10 cellular contexts compared by ENCODE assay signal in the genomic region with DNA sequence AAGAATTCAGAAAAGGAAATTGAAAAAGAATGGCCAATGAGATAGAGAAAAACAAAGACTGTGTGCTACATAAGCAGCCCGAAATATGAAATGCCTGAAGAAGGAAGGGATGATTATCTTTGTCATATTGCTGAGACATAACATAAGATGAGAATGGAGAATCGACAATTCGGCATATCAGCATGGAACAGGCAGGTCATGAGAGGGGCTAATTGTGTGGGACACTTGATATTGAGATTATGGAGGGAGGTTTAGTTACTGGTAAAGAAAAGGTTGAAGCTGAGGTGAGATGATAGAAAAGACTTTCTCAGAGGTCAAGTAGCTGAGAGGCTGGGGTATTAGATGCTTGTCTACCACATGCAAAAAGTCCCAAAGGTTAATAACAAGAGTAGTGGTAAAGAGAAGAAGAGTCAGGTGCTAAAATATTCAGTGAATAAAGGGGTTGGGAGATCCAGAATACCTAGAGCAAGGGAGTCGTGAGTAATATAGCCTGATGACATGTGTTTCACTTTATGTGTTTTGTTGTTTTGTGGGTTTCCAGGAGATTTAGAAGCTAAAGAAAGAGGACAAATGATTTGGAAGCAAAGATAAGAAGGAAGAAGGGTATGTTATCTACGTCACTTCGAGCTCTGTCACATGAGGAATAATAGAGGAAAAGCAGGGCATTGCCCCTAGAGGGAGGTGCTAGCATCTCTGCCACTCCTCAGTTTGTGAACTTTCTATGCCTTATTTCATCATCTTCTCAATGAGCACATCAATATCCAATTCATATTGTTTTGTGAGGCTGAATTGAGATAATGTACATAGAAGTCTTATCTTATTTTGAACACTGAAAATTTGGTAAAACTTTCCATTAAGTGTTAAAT. TPM values are rescaled to one million over a fixed set of nuclear protein-coding genes. Genes with fewer than 3 reads are reported as not detected.
DNase-seq lines count a peak whose midpoint lies in the region; ATAC-seq, FAIRE-seq and TF ChIP-seq lines count a peak whose summit lies in the region.
"Not testable (repeated sequence)": the region's sequence is repeated elsewhere in the genome, so short reads cannot be mapped to it uniquely, and the experiment has no call there.
"Had no signal": no experiment of that assay in that cellular context is flagged by ENCODE, and none has a peak within 500 bp of the region (broad histone marks: within the 10 kb centered on the region; RNA-seq: fewer than 3 reads in every experiment).

No MANE protein-coding gene starts in this region.

- DNase-seq in GM12892 (ENCODE audit: insufficient read length); activated naive CD4-positive, alpha-beta T cell treated with anti-CD3 and anti-CD28 coated beads, Interleukin-2, amount 50 U/mL, for 72 hours (ENCODE audit: low spot score in 2 of 2); stimulated activated naive B cell treated with anti-CD40 and anti-IgM and Interleukin-4, amounts not matched to agents 10 μg/mL and 1 μg/mL and 100 μg/mL, for 72 hours: not testable (repeated sequence)
- DNase-seq in T-helper 2 cell treated with Interferon-gamma antibody and Interleukin-4, amounts not matched to agents 5 μg/mL and 100 μg/mL, for 36 hours (ENCODE audit: low spot score), result peak; percentile 43
- peak; percentile 21 for DNase-seq in fibroblast of villous mesenchyme (ENCODE audit: low read depth)

- not testable (repeated sequence) for H3K4me3 Mint-ChIP-seq in T-helper 2 cell treated with Interferon-gamma antibody and Interleukin-4, amounts not matched to agents 5 μg/mL and 100 μg/mL, for 36 hours; stimulated activated naive B cell treated with anti-CD40 and anti-IgM and Interleukin-4, amounts not matched to agents 10 μg/mL and 1 μg/mL and 100 μg/mL, for 72 hours

- H3K4me3 ChIP-seq in fibroblast of villous mesenchyme (ENCODE audit: low read depth, low read length), result not testable (repeated sequence)

- H3K9me3 Mint-ChIP-seq in T-helper 2 cell treated with Interferon-gamma antibody and Interleukin-4, amounts not matched to agents 5 μg/mL and 100 μg/mL, for 36 hours, result peaks cover 17% of the 10 kb centered on the region
- not testable (repeated sequence) for H3K9me3 Mint-ChIP-seq in activated naive CD4-positive, alpha-beta T cell treated with anti-CD3 and anti-CD28 coated beads, Interleukin-2, amount 50 U/mL, for 72 hours; stimulated activated naive B cell treated with anti-CD40 and anti-IgM and Interleukin-4, amounts not matched to agents 10 μg/mL and 1 μg/mL and 100 μg/mL, for 72 hours

- ATAC-seq in GM21367 (IDR thresholded peaks at IDR 0.05; ENCODE audit: unreplicated experiment), result peak; percentile 49
- ATAC-seq in HG02623 (IDR thresholded peaks at IDR 0.05; ENCODE audit: unreplicated experiment), result peak; percentile 58
- peak; percentile 71 for ATAC-seq in HG03439 (IDR thresholded peaks at IDR 0.05; ENCODE audit: unreplicated experiment)
- peak; percentile 93 to 97 for ATAC-seq in activated naive CD4-positive, alpha-beta T cell treated with anti-CD3 and anti-CD28 coated beads, Interleukin-2, amount 50 U/mL, for 72 hours
- ATAC-seq in stimulated activated naive B cell treated with anti-CD40 and anti-IgM and Interleukin-4, amounts not matched to agents 10 μg/mL and 1 μg/mL and 100 μg/mL, for 72 hours (replicated peaks), result peak; percentile 48 to 90

- not testable (repeated sequence) for H3K27ac Mint-ChIP-seq in T-helper 2 cell treated with Interferon-gamma antibody and Interleukin-4, amounts not matched to agents 5 μg/mL and 100 μg/mL, for 36 hours; activated naive CD4-positive, alpha-beta T cell treated with anti-CD3 and anti-CD28 coated beads, Interleukin-2, amount 50 U/mL, for 72 hours; stimulated activated naive B cell treated with anti-CD40 and anti-IgM and Interleukin-4, amounts not matched to agents 10 μg/mL and 1 μg/mL and 100 μg/mL, for 72 hours

- H3K27me3 Mint-ChIP-seq in T-helper 2 cell treated with Interferon-gamma antibody and Interleukin-4, amounts not matched to agents 5 μg/mL and 100 μg/mL, for 36 hours (ENCODE audit: low read depth); stimulated activated naive B cell treated with anti-CD40 and anti-IgM and Interleukin-4, amounts not matched to agents 10 μg/mL and 1 μg/mL and 100 μg/mL, for 72 hours: not testable (repeated sequence)

- not testable (repeated sequence) for TF ChIP-seq POLR2A in GM12892 (IDR thresholded peaks at IDR 0.05; ENCODE audit: low read depth, low read length)

- H3K4me1 Mint-ChIP-seq in T-helper 2 cell treated with Interferon-gamma antibody and Interleukin-4, amounts not matched to agents 5 μg/mL and 100 μg/mL, for 36 hours (ENCODE audit: low read depth); stimulated activated naive B cell treated with anti-CD40 and anti-IgM and Interleukin-4, amounts not matched to agents 10 μg/mL and 1 μg/mL and 100 μg/mL, for 72 hours: not testable (repeated sequence)

- TF ChIP-seq CTCF in fibroblast of villous mesenchyme (IDR thresholded peaks at IDR 0.05; ENCODE audit: insufficient read depth, low read depth, low read length), result not testable (repeated sequence)

- H3K36me3 Mint-ChIP-seq in T-helper 2 cell treated with Interferon-gamma antibody and Interleukin-4, amounts not matched to agents 5 μg/mL and 100 μg/mL, for 36 hours (ENCODE audit: low read depth), result peaks cover 50% of the 10 kb centered on the region
- H3K36me3 Mint-ChIP-seq in activated naive CD4-positive, alpha-beta T cell treated with anti-CD3 and anti-CD28 coated beads, Interleukin-2, amount 50 U/mL, for 72 hours, result peaks cover 25 to 52% of the 10 kb centered on the region in 2 donors
- peaks cover 15 to 20% of the 10 kb centered on the region in 2 donors for H3K36me3 Mint-ChIP-seq in stimulated activated naive B cell treated with anti-CD40 and anti-IgM and Interleukin-4, amounts not matched to agents 10 μg/mL and 1 μg/mL and 100 μg/mL, for 72 hours

- peak; percentile 54 for FAIRE-seq in GM12892 (lab: Jason Lieb, UNC)

RNA-seq across cellular contexts. Expression of a gene that starts 18.5 kb away (rescaled TPM):
- polyA plus RNA-seq in GM12892 (2012; ENCODE audit: missing spikeins), result 22.3 TPM
- total RNA-seq in activated naive CD4-positive, alpha-beta T cell treated with anti-CD3 and anti-CD28 coated beads, Interleukin-2, amount 50 U/mL, for 72 hours, result 10 to 100 TPM; 51.3 to 79.2 TPM
- total RNA-seq in fibroblast of villous mesenchyme, result 88.3 and 162 TPM in 2 replicates
- total RNA-seq: G401, OCI-LY7 had no signal

RNA-seq across cellular contexts. Expression of a gene that starts 23.9 kb away (rescaled TPM):
- 1.2 TPM for polyA plus RNA-seq in GM12892 (2012; ENCODE audit: missing spikeins)
- 1 to 10 TPM; 3.2 to 9.3 TPM for total RNA-seq in activated naive CD4-positive, alpha-beta T cell treated with anti-CD3 and anti-CD28 coated beads, Interleukin-2, amount 50 U/mL, for 72 hours
- total RNA-seq in fibroblast of villous mesenchyme, result 24.8 and 41.0 TPM in 2 replicates
- total RNA-seq: G401 had no signal

RNA-seq across cellular contexts. Expression of a gene that starts 54.1 kb away (rescaled TPM):
- polyA plus RNA-seq in GM12892 (2012; ENCODE audit: missing spikeins), result 25.4 TPM
- 10 to 100 TPM; 37.6 to 65.6 TPM for total RNA-seq in activated naive CD4-positive, alpha-beta T cell treated with anti-CD3 and anti-CD28 coated beads, Interleukin-2, amount 50 U/mL, for 72 hours
- 42.8 and 45.3 TPM in 2 replicates for total RNA-seq in fibroblast of villous mesenchyme

RNA-seq across cellular contexts. Expression of a gene that starts 54.1 kb away (rescaled TPM):
- 8.3 TPM for polyA plus RNA-seq in GM12892 (2012; ENCODE audit: missing spikeins)
- 10 to 100 TPM; 23.7 to 27.2 TPM for total RNA-seq in activated naive CD4-positive, alpha-beta T cell treated with anti-CD3 and anti-CD28 coated beads, Interleukin-2, amount 50 U/mL, for 72 hours
- 10.3 and 15.1 TPM in 2 replicates for total RNA-seq in fibroblast of villous mesenchyme
